8 cellular contexts compared by ENCODE assay signal in genomic region chr10:43420369-43421200, GRCh38. TPM values are rescaled to one million over a fixed set of nuclear protein-coding genes. Genes with fewer than 3 reads are reported as not detected.
DNase-seq lines count a peak whose midpoint lies in the region; ATAC-seq and TF ChIP-seq lines count a peak whose summit lies in the region.

No MANE protein-coding gene starts in this region.

- H3K27ac ChIP-seq in neural cell (ENCODE audit: low read length) (no peak overlapping the region), subcutaneous abdominal adipose tissue (ENCODE audit: low read depth, low read length) (peak overlapping the region; percentile 96)

- no peak for TF ChIP-seq EP300 in neural cell (conservative IDR thresholded peaks at IDR 0.05; ENCODE audit: poor library complexity, severe bottlenecking)

- H3K4me3 ChIP-seq in foreskin fibroblast (ENCODE audit: low read depth in 1 of 2, low read length in 2 of 2) (peak overlapping the region; percentile 53 to 64), neural cell (ENCODE audit: low read length) (peak overlapping the region; percentile 13), subcutaneous abdominal adipose tissue (ENCODE audit: low read depth in 1 of 5, low read length in 5 of 5) (peak overlapping the region; percentile 67 to 87 (median 84))

- H3K9ac ChIP-seq in neural cell (ENCODE audit: low read length) (no peak overlapping the region), subcutaneous abdominal adipose tissue (ENCODE audit: low read length in 5 of 5) (peak overlapping the region; percentile 76 to 96 (median 88))

- peak; percentile 85 for ATAC-seq in GM19467 (IDR thresholded peaks at IDR 0.05; ENCODE audit: unreplicated experiment)

- no peaks in the 10 kb centered on the region for H3K36me3 ChIP-seq in neural cell (ENCODE audit: insufficient read depth, low read length)
- no peaks in the 10 kb centered on the region for H3K36me3 ChIP-seq in subcutaneous abdominal adipose tissue (ENCODE audit: control insufficient read depth in 5 of 5, insufficient read depth in 5 of 5, low read length in 5 of 5)

- no peaks in the 10 kb centered on the region for H4K20me1 ChIP-seq in neural cell (ENCODE audit: insufficient read depth)

- DNase-seq in DMS 273 (lab: John Stamatoyannopoulos, UW; ENCODE audit: unreplicated experiment) = peak; percentile 86
- DNase-seq in HK-2 (ENCODE audit: unreplicated experiment) = peak; percentile 91
- DNase-seq in activated gamma-delta T cell treated with Interleukin-2 at 50 U/mL for 16 hours = peak; percentile 70
- peak; percentile 85 to 94 for DNase-seq in foreskin fibroblast

- peaks cover 2 to 22% (median 12%) of the 10 kb centered on the region in 5 donors for H3K4me1 ChIP-seq in subcutaneous abdominal adipose tissue (ENCODE audit: control insufficient read depth in 5 of 5, insufficient read depth in 5 of 5, low read length in 5 of 5)

- no peaks in the 10 kb centered on the region for H3K79me2 ChIP-seq in neural cell (replicated peaks; ENCODE audit: insufficient read depth, low read length)

- H3K9me3 ChIP-seq in neural cell (ENCODE audit: low read length) (peaks cover 9% of the 10 kb centered on the region), subcutaneous abdominal adipose tissue (ENCODE audit: control insufficient read depth in 5 of 5, low read length in 5 of 5) (no peaks in the 10 kb centered on the region)

- H2AFZ ChIP-seq in neural cell (ENCODE audit: low read depth, low read length) = no peak overlapping the region

- TF ChIP-seq CTCF in foreskin fibroblast (IDR thresholded peaks at IDR 0.05; ENCODE audit: low read depth, low read length) = peak; percentile 14
- TF ChIP-seq CTCF in neural cell (IDR thresholded peaks at IDR 0.05; ENCODE audit: poor library complexity, severe bottlenecking) = no peak

- H3K4me2 ChIP-seq in neural cell (ENCODE audit: low read length) = no peak overlapping the region

- TF ChIP-seq POLR2A in Raji (IDR thresholded peaks at IDR 0.05; ENCODE audit: insufficient read depth, low read depth, low read length) = peak; percentile 77

- H3F3A ChIP-seq in neural cell (ENCODE audit: insufficient read depth, low read length, poor library complexity, severe bottlenecking) = no peaks in the 10 kb centered on the region

- no peaks in the 10 kb centered on the region for H3K27me3 ChIP-seq in neural cell (ENCODE audit: insufficient read depth, low read depth, low read length)
- no peaks in the 10 kb centered on the region for H3K27me3 ChIP-seq in subcutaneous abdominal adipose tissue (ENCODE audit: control insufficient read depth in 5 of 5, insufficient read depth in 4 of 5, low read length in 5 of 5)

- H3K9me2 ChIP-seq in neural cell (ENCODE audit: insufficient read depth, low read length) = no peaks in the 10 kb centered on the region

- no peak for TF ChIP-seq RAD21 in neural cell (conservative IDR thresholded peaks at IDR 0.05)

TF ChIP-seq in neural cell, 6 proteins besides CTCF, POLR2A, EP300 and RAD21:
- TF ChIP-seq TAF1 (IDR thresholded peaks at IDR 0.05; ENCODE audit: low read depth) (no peak), SMC3 (conservative IDR thresholded peaks at IDR 0.05; ENCODE audit: poor library complexity) (no peak), EZH2 (IDR thresholded peaks at IDR 0.05; ENCODE audit: borderline replicate concordance, insufficient read depth, low read length, poor library complexity, severe bottlenecking) (no peak), REST (IDR thresholded peaks at IDR 0.05; ENCODE audit: borderline replicate concordance) (no peak), POLR2AphosphoS5 (IDR thresholded peaks at IDR 0.05) (no peak)

RNA-seq across cellular contexts. Expression of gene HNRNPF, which starts 11.6 kb away (rescaled TPM):
- 65.0 and 65.8 TPM in 2 replicates for polyA plus RNA-seq in neural cell
- polyA minus RNA-seq in neural cell = 73.0 and 77.0 TPM in 2 replicates

RNA-seq across cellular contexts. Expression of gene ZNF487, which starts 16.3 kb away (rescaled TPM):
- 6.2 and 11.8 TPM in 2 replicates for polyA plus RNA-seq in neural cell
- polyA minus RNA-seq in neural cell = 20.2 and 23.5 TPM in 2 replicates

RNA-seq across cellular contexts. Expression of gene FXYD4, which starts 49.1 kb away (rescaled TPM):
- polyA plus RNA-seq in neural cell = not detected in 2 replicates
- polyA minus RNA-seq in neural cell = not detected in 2 replicates

Comparison
In these comparisons a context has a peak if more than half of its experiments do, and no peak if none do; other contexts are left out.
1. H3K4me3 ChIP-seq: peak in every context shown above with its lines; median percentile 84 in subcutaneous abdominal adipose tissue; 58 in foreskin fibroblast; 13 in neural cell.